In genomic region chr2:144358979-144359541, GRCh38 we compare ENCODE assay signal across 8 cellular contexts.
DNase-seq lines count a peak whose midpoint lies in the region; ATAC-seq and TF ChIP-seq lines count a peak whose summit lies in the region.

No MANE protein-coding gene starts in this region.

- TF ChIP-seq CTCF in CD4-positive, alpha-beta T cell (IDR thresholded peaks at IDR 0.05) = no peak

- no peaks in the 10 kb centered on the region for H3K27me3 ChIP-seq in CD4-positive, alpha-beta T cell (ENCODE audit: control insufficient read depth, insufficient read depth, low read length)

- no peak overlapping the region for H3K27ac ChIP-seq in CD4-positive, alpha-beta T cell (ENCODE audit: low read depth, low read length)

- CTCF ChIA-PET in activated naive CD4-positive, alpha-beta T cell treated with anti-CD3 and anti-CD28 coated beads, Interleukin-2, amount 10 ng/mL, durations not matched to agents 7 days and 5 days (lab: Charles Lee) = no interaction called here
- CTCF ChIA-PET in CD4-positive, alpha-beta T cell (lab: Charles Lee) = no interaction called here

- H3K36me3 Mint-ChIP-seq in activated naive CD4-positive, alpha-beta T cell treated with anti-CD3 and anti-CD28 coated beads, Interleukin-2, amount 50 U/mL, for 24 hours = no peaks in the 10 kb centered on the region
- H3K36me3 Mint-ChIP-seq in activated naive CD4-positive, alpha-beta T cell treated with anti-CD3 and anti-CD28 coated beads, Interleukin-2, amount 10 ng/mL, durations not matched to agents 7 days and 5 days = no peaks in the 10 kb centered on the region
- no peaks in the 10 kb centered on the region for H3K36me3 Mint-ChIP-seq in activated naive CD8-positive, alpha-beta T cell treated with anti-CD3 and anti-CD28 coated beads for 36 hours
- H3K36me3 Mint-ChIP-seq in stimulated activated naive B cell treated with anti-CD40 and anti-IgM and Interleukin-4, amounts not matched to agents 10 μg/mL and 1 μg/mL and 100 μg/mL, for 72 hours = no peaks in the 10 kb centered on the region
- H3K36me3 Mint-ChIP-seq in CD4-positive, alpha-beta T cell (ENCODE audit: low read depth) = no peaks in the 10 kb centered on the region

- H3K9me3 ChIP-seq in CD4-positive, alpha-beta T cell (ENCODE audit: control insufficient read depth, low read length) = no peaks in the 10 kb centered on the region

- no peaks in the 10 kb centered on the region for H3K9me3 Mint-ChIP-seq in activated naive CD4-positive, alpha-beta T cell treated with anti-CD3 and anti-CD28 coated beads, Interleukin-2, amount 50 U/mL, for 24 hours
- H3K9me3 Mint-ChIP-seq in activated naive CD4-positive, alpha-beta T cell treated with anti-CD3 and anti-CD28 coated beads, Interleukin-2, amount 10 ng/mL, durations not matched to agents 7 days and 5 days = no peaks in the 10 kb centered on the region
- H3K9me3 Mint-ChIP-seq in activated naive CD8-positive, alpha-beta T cell treated with anti-CD3 and anti-CD28 coated beads for 36 hours = no peaks in the 10 kb centered on the region
- H3K9me3 Mint-ChIP-seq in stimulated activated naive B cell treated with anti-CD40 and anti-IgM and Interleukin-4, amounts not matched to agents 10 μg/mL and 1 μg/mL and 100 μg/mL, for 72 hours = no peaks in the 10 kb centered on the region
- H3K9me3 Mint-ChIP-seq in CD4-positive, alpha-beta T cell = no peaks in the 10 kb centered on the region

- POLR2A ChIA-PET in CD4-positive, alpha-beta T cell (lab: Charles Lee) = no interaction called here

- no peaks in the 10 kb centered on the region for H3K27me3 Mint-ChIP-seq in activated naive CD4-positive, alpha-beta T cell treated with anti-CD3 and anti-CD28 coated beads, Interleukin-2, amount 50 U/mL, for 24 hours
- peaks cover 3% of the 10 kb centered on the region for H3K27me3 Mint-ChIP-seq in activated naive CD4-positive, alpha-beta T cell treated with anti-CD3 and anti-CD28 coated beads, Interleukin-2, amount 10 ng/mL, durations not matched to agents 7 days and 5 days
- no peaks in the 10 kb centered on the region for H3K27me3 Mint-ChIP-seq in activated naive CD8-positive, alpha-beta T cell treated with anti-CD3 and anti-CD28 coated beads for 36 hours
- H3K27me3 Mint-ChIP-seq in stimulated activated naive B cell treated with anti-CD40 and anti-IgM and Interleukin-4, amounts not matched to agents 10 μg/mL and 1 μg/mL and 100 μg/mL, for 72 hours = peaks cover 0 to under 1% of the 10 kb centered on the region in 2 donors
- H3K27me3 Mint-ChIP-seq in CD4-positive, alpha-beta T cell = no peaks in the 10 kb centered on the region

- no peak for DNase-seq in activated naive CD4-positive, alpha-beta T cell treated with anti-CD3 and anti-CD28 coated beads, Interleukin-2, amount 10 ng/mL, durations not matched to agents 7 days and 5 days
- DNase-seq in activated naive CD8-positive, alpha-beta T cell treated with anti-CD3 and anti-CD28 coated beads for 36 hours = peak; percentile 21
- DNase-seq in stimulated activated naive B cell treated with anti-CD40 and anti-IgM and Interleukin-4, amounts not matched to agents 10 μg/mL and 1 μg/mL and 100 μg/mL, for 72 hours = peak; percentile 70
- no peak for DNase-seq in CD4-positive, alpha-beta T cell
- no peak for DNase-seq in SIG-M5 (lab: John Stamatoyannopoulos, UW)
- no peak for DNase-seq in stimulated activated naive CD4-positive, alpha-beta T cell (lab: John Stamatoyannopoulos, UW)

- H3K4me3 Mint-ChIP-seq in activated naive CD4-positive, alpha-beta T cell treated with anti-CD3 and anti-CD28 coated beads, Interleukin-2, amount 50 U/mL, for 24 hours = no peak overlapping the region
- no peak overlapping the region for H3K4me3 Mint-ChIP-seq in activated naive CD4-positive, alpha-beta T cell treated with anti-CD3 and anti-CD28 coated beads, Interleukin-2, amount 10 ng/mL, durations not matched to agents 7 days and 5 days
- H3K4me3 Mint-ChIP-seq in activated naive CD8-positive, alpha-beta T cell treated with anti-CD3 and anti-CD28 coated beads for 36 hours = no peak overlapping the region
- H3K4me3 Mint-ChIP-seq in stimulated activated naive B cell treated with anti-CD40 and anti-IgM and Interleukin-4, amounts not matched to agents 10 μg/mL and 1 μg/mL and 100 μg/mL, for 72 hours = peak overlapping the region in 1 of 2 donors; percentile 63
- no peak overlapping the region for H3K4me3 Mint-ChIP-seq in CD4-positive, alpha-beta T cell

- H3K4me1 Mint-ChIP-seq in activated naive CD4-positive, alpha-beta T cell treated with anti-CD3 and anti-CD28 coated beads, Interleukin-2, amount 50 U/mL, for 24 hours = peaks cover 17% of the 10 kb centered on the region
- no peaks in the 10 kb centered on the region for H3K4me1 Mint-ChIP-seq in activated naive CD4-positive, alpha-beta T cell treated with anti-CD3 and anti-CD28 coated beads, Interleukin-2, amount 10 ng/mL, durations not matched to agents 7 days and 5 days
- H3K4me1 Mint-ChIP-seq in activated naive CD8-positive, alpha-beta T cell treated with anti-CD3 and anti-CD28 coated beads for 36 hours = peaks cover 20% of the 10 kb centered on the region
- peaks cover 19 to 42% of the 10 kb centered on the region in 2 donors for H3K4me1 Mint-ChIP-seq in stimulated activated naive B cell treated with anti-CD40 and anti-IgM and Interleukin-4, amounts not matched to agents 10 μg/mL and 1 μg/mL and 100 μg/mL, for 72 hours
- H3K4me1 Mint-ChIP-seq in CD4-positive, alpha-beta T cell (ENCODE audit: low read depth) = no peaks in the 10 kb centered on the region

- intact Hi-C loops in CD4-positive, alpha-beta T cell (cut with DNase I, micrococcal nuclease) = no loop called here

- H3K27ac Mint-ChIP-seq in activated naive CD4-positive, alpha-beta T cell treated with anti-CD3 and anti-CD28 coated beads, Interleukin-2, amount 50 U/mL, for 24 hours = peak overlapping the region; percentile 80
- no peak overlapping the region for H3K27ac Mint-ChIP-seq in activated naive CD4-positive, alpha-beta T cell treated with anti-CD3 and anti-CD28 coated beads, Interleukin-2, amount 10 ng/mL, durations not matched to agents 7 days and 5 days
- H3K27ac Mint-ChIP-seq in activated naive CD8-positive, alpha-beta T cell treated with anti-CD3 and anti-CD28 coated beads for 36 hours = peak overlapping the region; percentile 65
- H3K27ac Mint-ChIP-seq in stimulated activated naive B cell treated with anti-CD40 and anti-IgM and Interleukin-4, amounts not matched to agents 10 μg/mL and 1 μg/mL and 100 μg/mL, for 72 hours = peak overlapping the region; percentile 69
- H3K27ac Mint-ChIP-seq in CD4-positive, alpha-beta T cell = no peak overlapping the region

- peak; percentile 61 for ATAC-seq in HG03045 (IDR thresholded peaks at IDR 0.05; ENCODE audit: unreplicated experiment)
- ATAC-seq in stimulated activated naive B cell treated with anti-CD40 and anti-IgM and Interleukin-4, amounts not matched to agents 10 μg/mL and 1 μg/mL and 100 μg/mL, for 72 hours (replicated peaks) = peak; percentile 85 to 88
- no peak for ATAC-seq in CD4-positive, alpha-beta T cell (ENCODE audit: poor library complexity)

Comparison
In these comparisons a context has a peak if more than half of its experiments do, and no peak if none do; other contexts are left out.
1. H3K27ac Mint-ChIP-seq: peak in activated naive CD4-positive, alpha-beta T cell treated with anti-CD3 and anti-CD28 coated beads, Interleukin-2, amount 50 U/mL, for 24 hours (single experiment), activated naive CD8-positive, alpha-beta T cell treated with anti-CD3 and anti-CD28 coated beads for 36 hours (single experiment) and stimulated activated naive B cell treated with anti-CD40 and anti-IgM and Interleukin-4, amounts not matched to agents 10 μg/mL and 1 μg/mL and 100 μg/mL, for 72 hours (single experiment); none in activated naive CD4-positive, alpha-beta T cell treated with anti-CD3 and anti-CD28 coated beads, Interleukin-2, amount 10 ng/mL, durations not matched to agents 7 days and 5 days (single experiment) and CD4-positive, alpha-beta T cell (single experiment).
2. DNase-seq: peak in activated naive CD8-positive, alpha-beta T cell treated with anti-CD3 and anti-CD28 coated beads for 36 hours (single experiment) and stimulated activated naive B cell treated with anti-CD40 and anti-IgM and Interleukin-4, amounts not matched to agents 10 μg/mL and 1 μg/mL and 100 μg/mL, for 72 hours (single experiment); none in activated naive CD4-positive, alpha-beta T cell treated with anti-CD3 and anti-CD28 coated beads, Interleukin-2, amount 10 ng/mL, durations not matched to agents 7 days and 5 days (single experiment), CD4-positive, alpha-beta T cell (0 of 10), SIG-M5 (single experiment) and stimulated activated naive CD4-positive, alpha-beta T cell (0 of 6).